In the genomic region with DNA sequence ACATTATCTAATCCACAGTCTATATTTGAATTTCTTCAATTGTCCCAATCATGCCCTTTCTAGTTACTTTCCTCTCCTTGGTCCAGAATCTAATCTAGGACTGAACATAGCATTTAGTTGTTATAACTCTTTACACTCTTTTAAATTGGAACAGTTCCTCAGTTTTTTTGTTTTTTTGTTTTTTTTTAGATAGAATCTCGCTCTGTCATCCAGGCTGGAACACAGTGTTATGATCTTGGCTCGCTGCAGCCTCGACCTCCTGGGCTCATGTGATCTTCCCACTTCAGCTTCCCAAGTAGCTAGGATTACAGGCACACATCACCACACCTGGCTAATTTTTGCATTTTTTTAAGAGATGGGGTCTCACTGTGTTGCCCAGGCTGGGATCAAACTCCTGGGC, we compare ENCODE assay signal across 25 cellular contexts.
DNase-seq lines count a peak whose midpoint lies in the region; ATAC-seq and TF ChIP-seq lines count a peak whose summit lies in the region.
"Had no signal": no experiment of that assay in that cellular context is flagged by ENCODE, and none has a peak within 500 bp of the region (broad histone marks: within the 10 kb centered on the region; RNA-seq: fewer than 3 reads in every experiment).

No MANE protein-coding gene starts in this region.

- TF ChIP-seq CTCF in nephron (IDR thresholded peaks at IDR 0.05; ENCODE audit: unreplicated experiment in 3 of 3): no peak
- TF ChIP-seq CTCF in thoracic aorta (IDR thresholded peaks at IDR 0.05): no peak
- TF ChIP-seq CTCF in tibial nerve (IDR thresholded peaks at IDR 0.05): no peak

- H3K27ac Mint-ChIP-seq in nephron: peak overlapping the region in 2 of 3 experiments; percentile 12 to 71
- no peak overlapping the region for H3K27ac Mint-ChIP-seq in activated naive CD4-positive, alpha-beta T cell treated with anti-CD3 and anti-CD28 coated beads, Interleukin-2, amount 10 ng/mL, durations not matched to agents 7 days and 5 days
- H3K27ac Mint-ChIP-seq: CD14-positive monocyte; CD8-positive, alpha-beta memory T cell had no signal

- peak; percentile 25 for ATAC-seq in Right ventricle myocardium superior (ENCODE audit: poor library complexity)
- ATAC-seq in thoracic aorta (ENCODE audit: insufficient number of reproducible peaks, low FRiP score, low read depth): peak; percentile 60
- no peak for ATAC-seq in GM18868 (IDR thresholded peaks at IDR 0.05; ENCODE audit: unreplicated experiment)
- ATAC-seq: PC-3 had no signal

- H3K27ac ChIP-seq in thoracic aorta: peak overlapping the region; percentile 46 to 78
- no peak overlapping the region for H3K27ac ChIP-seq in tibial nerve
- no peak overlapping the region for H3K27ac ChIP-seq in SJCRH30
- H3K27ac ChIP-seq: GM23248 had no signal

- no peak overlapping the region for H3K4me3 ChIP-seq in thoracic aorta
- no peak overlapping the region for H3K4me3 ChIP-seq in tibial nerve
- no peak overlapping the region for H3K4me3 ChIP-seq in SJCRH30
- H3K4me3 ChIP-seq: GM23248 had no signal

- peaks cover 27% of the 10 kb centered on the region for H3K4me1 Mint-ChIP-seq in nephron
- no peaks in the 10 kb centered on the region for H3K4me1 Mint-ChIP-seq in activated naive CD4-positive, alpha-beta T cell treated with anti-CD3 and anti-CD28 coated beads, Interleukin-2, amount 10 ng/mL, durations not matched to agents 7 days and 5 days
- H3K4me1 Mint-ChIP-seq: CD14-positive monocyte; CD8-positive, alpha-beta memory T cell had no signal

- no peaks in the 10 kb centered on the region for H3K9me3 Mint-ChIP-seq in nephron
- no peaks in the 10 kb centered on the region for H3K9me3 Mint-ChIP-seq in activated naive CD4-positive, alpha-beta T cell treated with anti-CD3 and anti-CD28 coated beads, Interleukin-2, amount 10 ng/mL, durations not matched to agents 7 days and 5 days
- H3K9me3 Mint-ChIP-seq: CD14-positive monocyte; CD8-positive, alpha-beta memory T cell had no signal

- CTCF ChIA-PET in activated naive CD4-positive, alpha-beta T cell treated with anti-CD3 and anti-CD28 coated beads, Interleukin-2, amount 10 ng/mL, durations not matched to agents 7 days and 5 days (lab: Charles Lee): interaction anchor here (1.1 kb wide), 1 partner anchor 64 kb away, joined by 4 read pairs; the partner anchor contains the start of gene RERG

- H3K27me3 Mint-ChIP-seq in nephron (ENCODE audit: low read depth): peaks cover 4% of the 10 kb centered on the region
- peaks cover 10% of the 10 kb centered on the region for H3K27me3 Mint-ChIP-seq in activated naive CD4-positive, alpha-beta T cell treated with anti-CD3 and anti-CD28 coated beads, Interleukin-2, amount 10 ng/mL, durations not matched to agents 7 days and 5 days

- WGBS in tibial nerve, 2 donors: 64 to 81% methylated on average over 3 of the region's 3 CpGs

- H3K9me3 ChIP-seq in thoracic aorta (no peaks in the 10 kb centered on the region), tibial nerve (no peaks in the 10 kb centered on the region), SJCRH30 (replicated peaks) (no peaks in the 10 kb centered on the region)
- H3K9me3 ChIP-seq: BE2C had no signal

- no peak for TF ChIP-seq POLR2A in tibial nerve (IDR thresholded peaks at IDR 0.05)

- intact Hi-C loops in Right ventricle myocardium superior (cut with DNase I): no loop called here
- intact Hi-C loops in cardiac septum (cut with DNase I): loop anchor here (10.0 kb wide), 1 partner anchor 313 kb away; the partner anchor contains the start of gene ART4

- H3K27me3 ChIP-seq in thoracic aorta (replicated peaks; ENCODE audit: insufficient read depth) (no peaks in the 10 kb centered on the region), tibial nerve (no peaks in the 10 kb centered on the region), SJCRH30 (no peaks in the 10 kb centered on the region)
- H3K27me3 ChIP-seq: BE2C had no signal

- H3K36me3 ChIP-seq in thoracic aorta: no peaks in the 10 kb centered on the region
- H3K36me3 ChIP-seq in tibial nerve: no peaks in the 10 kb centered on the region
- no peaks in the 10 kb centered on the region for H3K36me3 ChIP-seq in SJCRH30
- H3K36me3 ChIP-seq: BE2C had no signal

- H3K4me1 ChIP-seq in thoracic aorta (ENCODE audit: control insufficient read depth in 1 of 2, low read depth in 2 of 2) (peaks cover 34 to 61% of the 10 kb centered on the region in 2 donors), tibial nerve (peaks cover 0 to 10% (median 0%) of the 10 kb centered on the region in 4 donors), SJCRH30 (peaks cover 3% of the 10 kb centered on the region; the same call in 1 of the 2 replicates)

- no peak for TF ChIP-seq EP300 in tibial nerve (IDR thresholded peaks at IDR 0.05)

- H3K4me3 Mint-ChIP-seq in nephron: no peak overlapping the region
- H3K4me3 Mint-ChIP-seq in activated naive CD4-positive, alpha-beta T cell treated with anti-CD3 and anti-CD28 coated beads, Interleukin-2, amount 10 ng/mL, durations not matched to agents 7 days and 5 days: no peak overlapping the region
- H3K4me3 Mint-ChIP-seq: CD14-positive monocyte; CD8-positive, alpha-beta memory T cell had no signal

- H3K36me3 Mint-ChIP-seq in nephron (ENCODE audit: low read depth): no peaks in the 10 kb centered on the region
- no peaks in the 10 kb centered on the region for H3K36me3 Mint-ChIP-seq in activated naive CD4-positive, alpha-beta T cell treated with anti-CD3 and anti-CD28 coated beads, Interleukin-2, amount 10 ng/mL, durations not matched to agents 7 days and 5 days
- H3K36me3 Mint-ChIP-seq: CD14-positive monocyte; CD8-positive, alpha-beta memory T cell had no signal

- DNase-seq in Right ventricle myocardium superior (peak; percentile 50), cardiac septum (ENCODE audit: low spot score) (no peak), thoracic aorta (ENCODE audit: low spot score) (no peak), tibial nerve (ENCODE audit: low spot score in 2 of 2) (no peak), SJCRH30 (no peak)
- no peak for DNase-seq in activated naive CD4-positive, alpha-beta T cell treated with anti-CD3 and anti-CD28 coated beads, Interleukin-2, amount 10 ng/mL, durations not matched to agents 7 days and 5 days
- DNase-seq: 8988T; ACHN; BE2C; Calu3; CD8-positive, alpha-beta memory T cell; GM23248; H7; MV-4-11; NCI-H1105; NCI-H1436 treated with DMSO at 0.1 percent for 48 hours; NCI-H187 treated with DMSO at 0.1 percent for 48 hours; NCI-H446; NCI-H524 treated with DMSO at 0.1 percent for 48 hours; NCI-H82; NK-92 treated with Interleukin-12 subunit alpha and Interleukin-12 subunit beta, amount 100 ng/mL, for 24 hours; PC-3 had no signal

Comparison
In these comparisons a context has a peak if more than half of its experiments do, and no peak if none do; other contexts are left out.
1. H3K27ac ChIP-seq: peak in thoracic aorta (2 of 2); none in tibial nerve (0 of 4) and SJCRH30 (single experiment).